In genomic region chr1:159930634-159931033, GRCh38 we compare ENCODE assay signal across 33 cellular contexts. TPM values are rescaled to one million over a fixed set of nuclear protein-coding genes. Genes with fewer than 3 reads are reported as not detected.
"Had no signal": no experiment of that assay in that cellular context is flagged by ENCODE, and none has a peak within 500 bp of the region (broad histone marks: within the 10 kb centered on the region; RNA-seq: fewer than 3 reads in every experiment).

No MANE protein-coding gene starts in this region.

- H3K27me3 Mint-ChIP-seq: activated naive CD8-positive, alpha-beta T cell; T-cell had no signal

- ATAC-seq: activated CD8-positive, alpha-beta T cell treated with anti-CD3 and anti-CD28 coated beads, Interleukin-2, amount 10 ng/mL, durations not matched to agents 7 days and 5 days; activated naive CD8-positive, alpha-beta T cell treated with anti-CD3 and anti-CD28 coated beads, Interleukin-2, amount 50 U/mL, for 24 hours; PC-3; Right ventricle myocardium inferior; SK-N-SH treated with all-trans-retinoic acid at 6 μM for 48 hours; T-cell had no signal

- DNase-seq: activated CD4-positive, alpha-beta T cell treated with anti-CD3 and anti-CD28 coated beads, Interleukin-2, amount 10 ng/mL, durations not matched to agents 24 days and 14 days; activated CD4-positive, alpha-beta T cell treated with anti-CD3 and anti-CD28 coated beads, Interleukin-2, amount 50 U/mL, for 4 hours; activated CD8-positive, alpha-beta T cell treated with anti-CD3 and anti-CD28 coated beads, Interleukin-2, amount 10 ng/mL, durations not matched to agents 7 days and 5 days; activated effector memory CD4-positive, alpha-beta T cell treated with Interleukin-2 at 50 U/mL for 16 hours; activated naive CD4-positive, alpha-beta T cell treated with anti-CD3 and anti-CD28 coated beads, Interleukin-2, amount 10 ng/mL, durations not matched to agents 7 days and 5 days; activated naive CD8-positive, alpha-beta T cell treated with anti-CD3 and anti-CD28 coated beads, Interleukin-2, amount 50 U/mL, for 24 hours; activated T-cell treated with anti-CD3 and anti-CD28 coated beads, Interleukin-2, amount 50 U/mL, for 24 hours; anterior cingulate cortex; caudate nucleus; cerebellar nuclear complex; Karpas-422; NCI-H1048; NCI-H1105 treated with DMSO at 0.1 percent for 48 hours; NCI-H1436; NCI-H1694; NCI-H1930; NCI-H2081 treated with DMSO at 0.1 percent for 48 hours; NCI-H345; NCI-H524 treated with DMSO at 0.1 percent for 48 hours; NK-92 treated with Interleukin-12 subunit alpha and Interleukin-12 subunit beta, amount 100 ng/mL, for 24 hours; PC-3; RPMI8226; SIG-M5; T-cell had no signal

- H3K27ac ChIP-seq: Peyer's patch had no signal

- H3K36me3 Mint-ChIP-seq: activated naive CD4-positive, alpha-beta T cell treated with anti-CD3 and anti-CD28 coated beads, Interleukin-2, amount 10 ng/mL, durations not matched to agents 7 days and 5 days; activated naive CD8-positive, alpha-beta T cell; T-cell had no signal

- H3K9me3 ChIP-seq: Peyer's patch had no signal

- H3K27me3 ChIP-seq: Peyer's patch had no signal

- H3K4me3 ChIP-seq: Peyer's patch had no signal

- H3K4me3 Mint-ChIP-seq: activated CD4-positive, alpha-beta T cell treated with anti-CD3 and anti-CD28 coated beads, Interleukin-2, amount 10 ng/mL, durations not matched to agents 24 days and 14 days; activated CD8-positive, alpha-beta T cell treated with anti-CD3 and anti-CD28 coated beads, Interleukin-2, amount 10 ng/mL, durations not matched to agents 7 days and 5 days; activated naive CD4-positive, alpha-beta T cell treated with anti-CD3 and anti-CD28 coated beads, Interleukin-2, amount 10 ng/mL, durations not matched to agents 7 days and 5 days; activated naive CD8-positive, alpha-beta T cell; activated naive CD8-positive, alpha-beta T cell treated with anti-CD3 and anti-CD28 coated beads, Interleukin-2, amount 50 U/mL, for 24 hours; activated T-cell treated with anti-CD3 and anti-CD28 coated beads, Interleukin-2, amount 50 U/mL, for 24 hours; brain; T-cell had no signal

- H3K9me3 Mint-ChIP-seq: activated CD4-positive, alpha-beta T cell treated with anti-CD3 and anti-CD28 coated beads, Interleukin-2, amount 10 ng/mL, durations not matched to agents 24 days and 14 days; activated naive CD4-positive, alpha-beta T cell treated with anti-CD3 and anti-CD28 coated beads, Interleukin-2, amount 10 ng/mL, durations not matched to agents 7 days and 5 days; activated naive CD8-positive, alpha-beta T cell treated with anti-CD3 and anti-CD28 coated beads, Interleukin-2, amount 50 U/mL, for 24 hours; activated T-cell treated with anti-CD3 and anti-CD28 coated beads, Interleukin-2, amount 50 U/mL, for 24 hours; brain; T-cell had no signal

- H3K36me3 ChIP-seq: Peyer's patch had no signal

- H3K27ac Mint-ChIP-seq: activated CD4-positive, alpha-beta T cell treated with anti-CD3 and anti-CD28 coated beads, Interleukin-2, amount 10 ng/mL, durations not matched to agents 24 days and 14 days; activated CD8-positive, alpha-beta T cell treated with anti-CD3 and anti-CD28 coated beads, Interleukin-2, amount 10 ng/mL, durations not matched to agents 7 days and 5 days; activated naive CD4-positive, alpha-beta T cell treated with anti-CD3 and anti-CD28 coated beads, Interleukin-2, amount 10 ng/mL, durations not matched to agents 7 days and 5 days; activated naive CD8-positive, alpha-beta T cell; activated naive CD8-positive, alpha-beta T cell treated with anti-CD3 and anti-CD28 coated beads, Interleukin-2, amount 50 U/mL, for 24 hours; activated T-cell treated with anti-CD3 and anti-CD28 coated beads, Interleukin-2, amount 50 U/mL, for 24 hours; brain; T-cell had no signal

RNA-seq across cellular contexts. Expression of gene IGSF9, which starts 14.8 kb away (rescaled TPM):
- total RNA-seq: activated CD4-positive, alpha-beta T cell treated with anti-CD3 and anti-CD28 coated beads, Interleukin-2, amount 10 ng/mL, durations not matched to agents 24 days and 14 days; activated CD8-positive, alpha-beta T cell treated with anti-CD3 and anti-CD28 coated beads, Interleukin-2, amount 10 ng/mL, durations not matched to agents 7 days and 5 days; NCI-H460; SK-MEL-5 had no signal

RNA-seq across cellular contexts. Expression of gene SLAMF9, which starts 23.4 kb away (rescaled TPM):
- total RNA-seq: activated CD4-positive, alpha-beta T cell treated with anti-CD3 and anti-CD28 coated beads, Interleukin-2, amount 10 ng/mL, durations not matched to agents 24 days and 14 days; activated CD8-positive, alpha-beta T cell treated with anti-CD3 and anti-CD28 coated beads, Interleukin-2, amount 10 ng/mL, durations not matched to agents 7 days and 5 days; MCF 10A; NCI-H460; Peyer's patch; Right ventricle myocardium inferior; T-cell; T-helper 2 cell treated with Interferon-gamma antibody and Interleukin-4, amounts not matched to agents 100 ng/mL and 5 ng/mL, for 36 hours had no signal
